ENCODE assay signal across 12 cellular contexts in the genomic region with DNA sequence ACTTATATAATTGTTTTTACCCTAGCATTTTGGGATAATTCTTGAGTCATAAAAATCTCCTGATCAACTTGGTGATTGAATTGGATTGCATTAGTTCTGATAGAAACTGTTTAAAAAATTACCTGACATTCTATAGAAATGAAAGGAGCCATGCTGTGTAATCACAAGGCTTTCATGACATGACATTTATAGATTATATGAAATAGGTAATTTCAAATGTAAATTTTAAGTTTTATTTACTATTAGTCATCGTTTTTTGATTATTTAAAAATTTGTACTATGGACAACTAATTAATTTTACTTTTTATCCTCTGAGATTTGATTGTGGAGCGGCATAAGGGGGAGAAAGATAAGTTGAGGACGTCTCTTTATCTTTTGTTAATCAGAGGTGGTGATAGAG. TPM values are rescaled to one million over a fixed set of nuclear protein-coding genes. Genes with fewer than 3 reads are reported as not detected.
DNase-seq lines count a peak whose midpoint lies in the region; ATAC-seq, FAIRE-seq and TF ChIP-seq lines count a peak whose summit lies in the region.
"Had no signal": no experiment of that assay in that cellular context is flagged by ENCODE, and none has a peak within 500 bp of the region (broad histone marks: within the 10 kb centered on the region; RNA-seq: fewer than 3 reads in every experiment).

No MANE protein-coding gene starts in this region.

- TF ChIP-seq POLR2A in vagina (IDR thresholded peaks at IDR 0.05) = no peak

- peak overlapping the region; percentile 35 to 84 for H3K27ac Mint-ChIP-seq in natural killer cell

- H3K4me3 ChIP-seq in right atrium auricular region (no peak overlapping the region), vagina (no peak overlapping the region), HAP-1 (no peak overlapping the region)

- H3K4me1 ChIP-seq in right atrium auricular region (peaks cover 0 to 41% of the 10 kb centered on the region in 2 donors), vagina (peaks cover 65% of the 10 kb centered on the region), HAP-1 (peaks cover 25% of the 10 kb centered on the region)

- TF ChIP-seq CTCF in right atrium auricular region (IDR thresholded peaks at IDR 0.05) (no peak), natural killer cell (IDR thresholded peaks at IDR 0.05) (no peak), vagina (IDR thresholded peaks at IDR 0.05) (no peak)

- no peaks in the 10 kb centered on the region for H3K9me3 Mint-ChIP-seq in natural killer cell

- peak; percentile 31 for FAIRE-seq in colon (lab: Jason Lieb, UNC)

- DNase-seq in right atrium auricular region (ENCODE audit: low spot score) = no peak
- DNase-seq in left ventricle myocardium superior = no peak
- no peak for DNase-seq in natural killer cell
- no peak for DNase-seq in vagina (ENCODE audit: extremely low spot score in 2 of 2)
- DNase-seq in HAP-1 (ENCODE audit: low spot score in 2 of 2) = no peak
- DNase-seq: adrenal gland; NCI-H2171 treated with DMSO at 0.1 percent for 48 hours; stimulated activated CD8-positive, alpha-beta memory T cell treated with anti-CD3 and anti-CD28 coated beads, Interleukin-4, amount 100 ng/mL, for 48 hours had no signal

- no peaks in the 10 kb centered on the region for H3K9me3 ChIP-seq in right atrium auricular region
- no peaks in the 10 kb centered on the region for H3K9me3 ChIP-seq in vagina
- no peaks in the 10 kb centered on the region for H3K9me3 ChIP-seq in HAP-1
- H3K9me3 ChIP-seq: adrenal gland had no signal

- intact Hi-C loops in left ventricle myocardium superior (cut with micrococcal nuclease) (loop anchor here (5.0 kb wide), 1 partner anchor 76 kb away; no protein-coding TSS in a partner anchor), natural killer cell (cut with micrococcal nuclease) (no loop called here), vagina (cut with DNase I) (no loop called here)

- peak overlapping the region; percentile 99 to 100 for H3K27ac ChIP-seq in right atrium auricular region
- peak overlapping the region; percentile 100 for H3K27ac ChIP-seq in vagina

- H3K36me3 Mint-ChIP-seq in natural killer cell = peaks cover 32% of the 10 kb centered on the region

- no peaks in the 10 kb centered on the region for H3K27me3 Mint-ChIP-seq in natural killer cell (ENCODE audit: low read depth in 2 of 2)
- H3K27me3 Mint-ChIP-seq: progenitor cell of endocrine pancreas had no signal

- H3K4me3 Mint-ChIP-seq in natural killer cell = peak overlapping the region; percentile 3

- H3K36me3 ChIP-seq in right atrium auricular region (peaks cover 64% of the 10 kb centered on the region), vagina (peaks cover 0 to 31% of the 10 kb centered on the region in 2 donors), HAP-1 (replicated peaks) (peaks cover 85% of the 10 kb centered on the region)

- ATAC-seq in left ventricle myocardium superior (no peak), natural killer cell (no peak), GM21447 (IDR thresholded peaks at IDR 0.05; ENCODE audit: unreplicated experiment) (no peak), HG03520 (IDR thresholded peaks at IDR 0.05; ENCODE audit: unreplicated experiment) (no peak)

- H3K27me3 ChIP-seq in right atrium auricular region = no peaks in the 10 kb centered on the region
- H3K27me3 ChIP-seq in vagina = no peaks in the 10 kb centered on the region
- H3K27me3 ChIP-seq in HAP-1 (ENCODE audit: low read depth) = no peaks in the 10 kb centered on the region
- H3K27me3 ChIP-seq: adrenal gland had no signal

- in situ Hi-C loops in HAP-1 (cut with MboI; ENCODE audit: low sequenced_read_pairs) = no loop called here

- peaks cover 54 to 62% of the 10 kb centered on the region in 2 donors for H3K4me1 Mint-ChIP-seq in natural killer cell

RNA-seq across cellular contexts. Expression of a gene that starts 12.3 kb away (rescaled TPM):
- 10 to 100 TPM; 31.1 to 37.9 TPM for total RNA-seq in right atrium auricular region
- total RNA-seq in left ventricle myocardium superior = 57.2 TPM
- 100 to 1,000 TPM; 418 to 449 (median 441) TPM for total RNA-seq in natural killer cell
- total RNA-seq in vagina = 100 TPM
